Comparison of ENCODE assay signal across 12 cellular contexts in the genomic region with DNA sequence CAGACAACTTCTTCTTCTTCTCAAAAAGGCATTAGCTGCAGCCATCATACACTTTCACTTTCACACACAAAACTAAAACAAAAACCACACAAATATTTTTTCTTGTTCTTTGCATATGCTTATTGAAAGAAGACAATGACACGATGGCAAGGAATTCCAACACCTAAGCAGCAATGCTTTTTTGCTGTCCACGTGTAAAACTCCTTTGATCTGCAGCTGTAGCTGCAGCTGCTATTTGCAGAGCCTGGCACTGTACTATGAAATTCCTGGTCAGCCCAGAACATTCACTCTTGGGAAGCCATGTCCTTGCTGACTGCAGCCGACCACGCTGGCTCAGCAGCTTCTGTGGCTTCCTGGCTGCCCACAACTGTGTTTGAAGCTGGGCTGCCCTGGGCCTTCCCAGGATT.
DNase-seq lines count a peak whose midpoint lies in the region; ATAC-seq and TF ChIP-seq lines count a peak whose summit lies in the region.
"Had no signal": no experiment of that assay in that cellular context is flagged by ENCODE, and none has a peak within 500 bp of the region (broad histone marks: within the 10 kb centered on the region; RNA-seq: fewer than 3 reads in every experiment).

No MANE protein-coding gene starts in this region.

- H3K9me3 ChIP-seq in psoas muscle (no peaks in the 10 kb centered on the region), adrenal gland (replicated peaks in 1 of 3) (no peaks in the 10 kb centered on the region)
- H3K9me3 ChIP-seq: A549, suprapubic skin had no signal

- TF ChIP-seq POLR2A in adrenal gland (IDR thresholded peaks at IDR 0.05) = no peak

- no peak overlapping the region for H3K4me3 ChIP-seq in psoas muscle
- H3K4me3 ChIP-seq in adrenal gland = no peak overlapping the region
- H3K4me3 ChIP-seq: A549, SK-N-MC, suprapubic skin had no signal

- H3K36me3 ChIP-seq in psoas muscle (ENCODE audit: insufficient read depth in 1 of 2, low read depth in 1 of 2) = no peaks in the 10 kb centered on the region
- no peaks in the 10 kb centered on the region for H3K36me3 ChIP-seq in adrenal gland (replicated peaks in 1 of 2)
- H3K36me3 ChIP-seq: suprapubic skin had no signal

- TF ChIP-seq CTCF in psoas muscle (IDR thresholded peaks at IDR 0.05) = no peak
- TF ChIP-seq CTCF in adrenal gland (IDR thresholded peaks at IDR 0.05) = no peak

- DNase-seq in NCI-H1694 treated with DMSO at 0.1 percent for 48 hours (lab: John Stamatoyannopoulos, UW) (peak; percentile 6), NCI-H1694 (lab: John Stamatoyannopoulos, UW) (no peak), NCI-H1092 (lab: John Stamatoyannopoulos, UW) (peak; percentile 39), cerebellar cortex (ENCODE audit: low spot score) (peak; percentile 25), psoas muscle (no peak), adrenal gland (no peak)
- DNase-seq: activated CD8-positive, alpha-beta memory T cell treated with anti-CD3 and anti-CD28 coated beads, Interleukin-2, amount 50 U/mL, for 4 hours had no signal

- H3K27ac ChIP-seq in psoas muscle (no peak overlapping the region), adrenal gland (no peak overlapping the region)
- H3K27ac ChIP-seq: A549, SK-N-MC, suprapubic skin had no signal

- H3K27me3 ChIP-seq in psoas muscle (ENCODE audit: insufficient read depth in 3 of 3, low read length in 2 of 3) (no peaks in the 10 kb centered on the region), adrenal gland (no peaks in the 10 kb centered on the region)
- H3K27me3 ChIP-seq: suprapubic skin had no signal

- intact Hi-C loops in psoas muscle (cut with DNase I) = no loop called here
- intact Hi-C loops in adrenal gland (cut with DNase I) = no loop called here

- ATAC-seq in psoas muscle (peak; percentile 58 to 91 (median 66)), HG03439 (IDR thresholded peaks at IDR 0.05; ENCODE audit: unreplicated experiment) (no peak), GM18520 (IDR thresholded peaks at IDR 0.05; ENCODE audit: unreplicated experiment) (no peak)
- ATAC-seq: A549 had no signal

- WGBS in psoas muscle, 3 donors = 9 to 13% (median 12%) methylated on average over 4 of the region's 4 CpGs
- WGBS in adrenal gland, 4 donors = 30 to 41% (median 36%) methylated on average over 4 of the region's 4 CpGs

- H3K4me1 ChIP-seq in psoas muscle (peaks cover 6% of the 10 kb centered on the region), adrenal gland (replicated peaks in 1 of 2) (no peaks in the 10 kb centered on the region)
- H3K4me1 ChIP-seq: A549, suprapubic skin had no signal

Comparison
In these comparisons a context has a peak if more than half of its experiments do, and no peak if none do; other contexts are left out.
1. DNase-seq: peak in NCI-H1694 treated with DMSO at 0.1 percent for 48 hours (single experiment), NCI-H1092 (single experiment) and cerebellar cortex (single experiment); none in NCI-H1694 (single experiment), psoas muscle (0 of 2) and adrenal gland (0 of 7).
2. ATAC-seq: peak in psoas muscle (4 of 4); none in HG03439 (single experiment) and GM18520 (single experiment).